In genomic region chr1:145696630-145696960, GRCh38 we compare ENCODE assay signal across 1 cellular context.
TF ChIP-seq lines count a peak whose summit lies in the region.

No MANE protein-coding gene starts in this region.

TF ChIP-seq in K562, 482 proteins besides CTCF, POLR2A, EP300 and RAD21:
- TF ChIP-seq MAFG (tag; conservative IDR thresholded peaks at IDR 0.05): peak; percentile 34; the same call in 1 of the 2 replicates
- no peak for TF ChIP-seq ZNF212 (CRISPR knock-in tag; IDR thresholded peaks at IDR 0.05)
